ENCODE assay signal across 8 cellular contexts in the genomic region with DNA sequence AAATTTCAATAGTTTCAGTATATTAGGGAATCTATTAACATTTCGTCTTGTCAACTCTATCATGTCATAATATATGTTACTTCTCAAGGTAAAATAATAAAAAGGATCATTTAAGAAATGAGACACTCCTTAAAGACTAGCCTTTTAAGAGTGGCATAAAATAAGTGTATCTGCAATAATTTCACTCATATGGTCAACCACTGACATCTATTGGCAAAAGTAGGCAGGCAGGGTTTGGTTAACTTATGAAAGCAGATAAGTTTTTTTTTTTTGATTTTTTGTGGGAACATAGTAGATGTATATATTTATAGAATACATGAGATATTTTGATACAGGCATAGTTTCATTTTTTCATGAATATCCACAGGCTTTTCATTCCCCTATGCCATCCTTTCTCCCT. TPM values are rescaled to one million over a fixed set of nuclear protein-coding genes. Genes with fewer than 3 reads are reported as not detected.
DNase-seq lines count a peak whose midpoint lies in the region; ATAC-seq and TF ChIP-seq lines count a peak whose summit lies in the region.

No MANE protein-coding gene starts in this region.

- H3F3A ChIP-seq in GM23338 (replicated peaks; ENCODE audit: low read depth), result no peaks in the 10 kb centered on the region

- no peaks in the 10 kb centered on the region for H3K9me2 ChIP-seq in GM23338 (ENCODE audit: insufficient read depth)

- H3K4me2 ChIP-seq in GM23338 (no peak overlapping the region), OCI-LY3 (ENCODE audit: low read length) (no peak overlapping the region)

- H2AFZ ChIP-seq in GM23338 (no peak overlapping the region), OCI-LY3 (ENCODE audit: low read depth, low read length) (no peak overlapping the region)

- no peak for ATAC-seq in GM23338
- ATAC-seq in GM21529 (IDR thresholded peaks at IDR 0.05; ENCODE audit: unreplicated experiment), result no peak
- ATAC-seq in GM18873 (IDR thresholded peaks at IDR 0.05; ENCODE audit: low FRiP score, unreplicated experiment), result no peak

- peaks cover 20% of the 10 kb centered on the region for H3K9me3 Mint-ChIP-seq in GM23338

- TF ChIP-seq CTCF in GM23338 (conservative IDR thresholded peaks at IDR 0.05; ENCODE audit: low read depth in 2 of 2), result peak; percentile 53 to 56
- peak; percentile 96 for TF ChIP-seq CTCF in OCI-LY3 (IDR thresholded peaks at IDR 0.05; ENCODE audit: low read depth, low read length)
- peak; percentile 57 for TF ChIP-seq CTCF in fibroblast of mammary gland (conservative IDR thresholded peaks at IDR 0.05; ENCODE audit: control insufficient read depth, insufficient read depth, low read depth, low read length)

- H3K27me3 ChIP-seq in GM23338 (ENCODE audit: insufficient read depth), result no peaks in the 10 kb centered on the region
- H3K27me3 ChIP-seq in OCI-LY3 (ENCODE audit: low read depth, low read length), result no peaks in the 10 kb centered on the region

- no peak overlapping the region for H3K9ac ChIP-seq in OCI-LY3 (ENCODE audit: low read length)

- DNase-seq in A172 (ENCODE audit: low spot score), result peak; percentile 44
- peak; percentile 5 for DNase-seq in GM23338 (ENCODE audit: low spot score)
- peak; percentile 51 for DNase-seq in fibroblast of mammary gland (ENCODE audit: low read depth)
- DNase-seq in midbrain (lab: John Stamatoyannopoulos, UW), result no peak
- DNase-seq in iPS-NIHi7 (ENCODE audit: extremely low spot score), result no peak

- H3K4me3 Mint-ChIP-seq in GM23338, result no peak overlapping the region

- H3K4me1 Mint-ChIP-seq in GM23338, result peaks cover 2% of the 10 kb centered on the region; the same call in 2 of the 3 replicates

- no peak overlapping the region for H3K27ac Mint-ChIP-seq in GM23338

- H4K20me1 ChIP-seq in GM23338 (replicated peaks; ENCODE audit: insufficient read depth), result no peaks in the 10 kb centered on the region
- no peaks in the 10 kb centered on the region for H4K20me1 ChIP-seq in OCI-LY3 (ENCODE audit: insufficient read depth, low read length)

- H3K36me3 ChIP-seq in GM23338 (ENCODE audit: insufficient read depth) (no peaks in the 10 kb centered on the region), OCI-LY3 (replicated peaks; ENCODE audit: low read depth, low read length) (no peaks in the 10 kb centered on the region)

- no peaks in the 10 kb centered on the region for H3K4me1 ChIP-seq in GM23338 (ENCODE audit: insufficient read depth)
- H3K4me1 ChIP-seq in OCI-LY3 (ENCODE audit: low read length), result no peaks in the 10 kb centered on the region

- H3K27ac ChIP-seq in GM23338 (ENCODE audit: low read depth) (no peak overlapping the region), OCI-LY3 (ENCODE audit: low read length) (no peak overlapping the region)

- H3K79me2 ChIP-seq in GM23338 (replicated peaks; ENCODE audit: insufficient read depth), result no peaks in the 10 kb centered on the region
- H3K79me2 ChIP-seq in OCI-LY3 (ENCODE audit: low read length), result no peaks in the 10 kb centered on the region

- peaks cover 4% of the 10 kb centered on the region for H3K27me3 Mint-ChIP-seq in GM23338 (ENCODE audit: insufficient read depth, low read depth, poor library complexity)

- peaks cover 12% of the 10 kb centered on the region for H3K36me3 Mint-ChIP-seq in GM23338 (ENCODE audit: low read depth)

- H3K4me3 ChIP-seq in GM23338, result no peak overlapping the region
- no peak overlapping the region for H3K4me3 ChIP-seq in OCI-LY3 (ENCODE audit: low read length)
- H3K4me3 ChIP-seq in fibroblast of mammary gland (ENCODE audit: control insufficient read depth, low read depth, low read length), result no peak overlapping the region

- no peaks in the 10 kb centered on the region for H3K9me3 ChIP-seq in OCI-LY3 (ENCODE audit: insufficient read depth, low read length)

TF ChIP-seq in GM23338, 12 proteins besides CTCF, POLR2A, EP300 and RAD21:
- TF ChIP-seq ZNF114 (CRISPR knock-in tag; IDR thresholded peaks at IDR 0.05) (no peak), ZNF331 (CRISPR knock-in tag; IDR thresholded peaks at IDR 0.05; ENCODE audit: low read depth) (no peak), NANOG (IDR thresholded peaks at IDR 0.05; ENCODE audit: borderline replicate concordance) (no peak), STAT1 (IDR thresholded peaks at IDR 0.05; ENCODE audit: unreplicated experiment) (no peak), CREB1 (CRISPR knock-in tag; IDR thresholded peaks at IDR 0.05; ENCODE audit: low read depth) (no peak)
- TF ChIP-seq, protein P1, sequence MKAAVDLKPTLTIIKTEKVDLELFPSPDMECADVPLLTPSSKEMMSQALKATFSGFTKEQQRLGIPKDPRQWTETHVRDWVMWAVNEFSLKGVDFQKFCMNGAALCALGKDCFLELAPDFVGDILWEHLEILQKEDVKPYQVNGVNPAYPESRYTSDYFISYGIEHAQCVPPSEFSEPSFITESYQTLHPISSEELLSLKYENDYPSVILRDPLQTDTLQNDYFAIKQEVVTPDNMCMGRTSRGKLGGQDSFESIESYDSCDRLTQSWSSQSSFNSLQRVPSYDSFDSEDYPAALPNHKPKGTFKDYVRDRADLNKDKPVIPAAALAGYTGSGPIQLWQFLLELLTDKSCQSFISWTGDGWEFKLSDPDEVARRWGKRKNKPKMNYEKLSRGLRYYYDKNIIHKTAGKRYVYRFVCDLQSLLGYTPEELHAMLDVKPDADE (IDR thresholded peaks at IDR 0.05), result no peak

RNA-seq across cellular contexts. Expression of a gene that starts 5.5 kb away (rescaled TPM):
- not detected in 2 replicates for total RNA-seq in A172 (2014; rRNA removed; shearing (Covaris generic))
- not detected in 2 replicates for total RNA-seq in GM23338 (2014; rRNA removed; shearing (Covaris generic))
- not detected in 2 replicates for polyA plus RNA-seq in GM23338 (2016; fragmentation: Nextera tagmentation; extraction: Ambion mirVana)

Comparison
In these comparisons a context has a peak if more than half of its experiments do, and no peak if none do; other contexts are left out.
1. DNase-seq: peak in A172 (single experiment), GM23338 (single experiment) and fibroblast of mammary gland (single experiment); none in midbrain (single experiment) and iPS-NIHi7 (single experiment).
2. Peak in every context shown above with its lines, with median percentiles within 50 percentile points of each other: CTCF ChIP-seq.